Comparison of ENCODE assay signal across 19 cellular contexts in the genomic region with DNA sequence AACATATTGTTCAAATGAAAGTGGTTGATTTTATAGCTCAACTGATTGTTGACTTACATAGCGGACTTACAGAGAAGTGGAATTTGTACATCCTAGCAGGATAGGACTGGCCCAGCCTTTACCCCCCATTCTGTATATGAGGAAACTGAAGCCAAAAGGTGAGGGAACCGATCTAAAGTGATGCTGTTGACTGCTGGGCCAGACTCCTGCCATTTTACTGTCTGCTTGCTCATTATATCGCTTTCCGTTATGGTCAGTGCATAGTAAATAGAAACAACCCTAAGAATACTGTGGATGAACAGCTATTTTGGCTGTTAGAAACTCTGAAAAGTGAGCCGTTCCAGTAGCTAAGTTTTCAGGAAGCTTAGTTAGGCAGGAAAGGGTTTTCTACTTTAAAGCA. TPM values are rescaled to one million over a fixed set of nuclear protein-coding genes. Genes with fewer than 3 reads are reported as not detected.
DNase-seq lines count a peak whose midpoint lies in the region; ATAC-seq, FAIRE-seq and TF ChIP-seq lines count a peak whose summit lies in the region.
"Had no signal": no experiment of that assay in that cellular context is flagged by ENCODE, and none has a peak within 500 bp of the region (broad histone marks: within the 10 kb centered on the region; RNA-seq: fewer than 3 reads in every experiment).

No MANE protein-coding gene starts in this region.

- H3K9me3 Mint-ChIP-seq in activated CD4-positive, alpha-beta T cell treated with anti-CD3 and anti-CD28 coated beads, Interleukin-2, amount 10 ng/mL, durations not matched to agents 24 days and 14 days: no peaks in the 10 kb centered on the region
- no peaks in the 10 kb centered on the region for H3K9me3 Mint-ChIP-seq in activated naive CD8-positive, alpha-beta T cell treated with anti-CD3 and anti-CD28 coated beads for 36 hours

- no peaks in the 10 kb centered on the region for H3K27me3 Mint-ChIP-seq in activated CD4-positive, alpha-beta T cell treated with anti-CD3 and anti-CD28 coated beads, Interleukin-2, amount 10 ng/mL, durations not matched to agents 24 days and 14 days
- no peaks in the 10 kb centered on the region for H3K27me3 Mint-ChIP-seq in activated naive CD8-positive, alpha-beta T cell treated with anti-CD3 and anti-CD28 coated beads for 36 hours

- peaks cover 18% of the 10 kb centered on the region for H3K36me3 Mint-ChIP-seq in activated CD4-positive, alpha-beta T cell treated with anti-CD3 and anti-CD28 coated beads, Interleukin-2, amount 10 ng/mL, durations not matched to agents 24 days and 14 days (ENCODE audit: low read depth)
- H3K36me3 Mint-ChIP-seq in activated naive CD8-positive, alpha-beta T cell treated with anti-CD3 and anti-CD28 coated beads for 36 hours: peaks cover 35% of the 10 kb centered on the region

- H3K36me3 ChIP-seq in MM.1S (replicated peaks; ENCODE audit: insufficient read depth, low read length) (no peaks in the 10 kb centered on the region), parathyroid adenoma (ENCODE audit: control insufficient read depth, insufficient read depth, low read length) (no peaks in the 10 kb centered on the region)
- H3K36me3 ChIP-seq: MG63 had no signal

- TF ChIP-seq CTCF in MM.1S (IDR thresholded peaks at IDR 0.05; ENCODE audit: low read length) (no peak), parathyroid adenoma (IDR thresholded peaks at IDR 0.05) (no peak)

- H3K79me2 ChIP-seq in MM.1S (ENCODE audit: low read length) (no peaks in the 10 kb centered on the region), parathyroid adenoma (no peaks in the 10 kb centered on the region)

- intact Hi-C loops in activated CD4-positive, alpha-beta T cell treated with anti-CD3 and anti-CD28 coated beads, Interleukin-2, amount 10 ng/mL, durations not matched to agents 24 days and 14 days (cut with micrococcal nuclease): loop anchor here (1.0 kb wide), 1 partner anchor 17 kb away; no protein-coding TSS in a partner anchor

- peak overlapping the region; percentile 77; the same call in 1 of the 2 replicates for H2AFZ ChIP-seq in MM.1S (ENCODE audit: low read length)
- peak overlapping the region; percentile 62 for H2AFZ ChIP-seq in parathyroid adenoma

- H3K27ac Mint-ChIP-seq in activated CD4-positive, alpha-beta T cell treated with anti-CD3 and anti-CD28 coated beads, Interleukin-2, amount 10 ng/mL, durations not matched to agents 24 days and 14 days: peak overlapping the region; percentile 100
- H3K27ac Mint-ChIP-seq in activated naive CD8-positive, alpha-beta T cell treated with anti-CD3 and anti-CD28 coated beads for 36 hours: peak overlapping the region; percentile 99

- no peak overlapping the region; the same call in 1 of the 2 replicates for H3K4me2 ChIP-seq in MM.1S (ENCODE audit: low read depth, low read length)
- H3K4me2 ChIP-seq in parathyroid adenoma (ENCODE audit: low read length): peak overlapping the region; percentile 23

- H3K4me3 ChIP-seq in MM.1S (ENCODE audit: low read length) (no peak overlapping the region), parathyroid adenoma (ENCODE audit: low read depth, low read length) (no peak overlapping the region)
- H3K4me3 ChIP-seq: MG63 had no signal

- H3K4me1 ChIP-seq in MM.1S (ENCODE audit: low read length) (peaks cover 20% of the 10 kb centered on the region), parathyroid adenoma (peaks cover 10% of the 10 kb centered on the region)
- H3K4me1 ChIP-seq: Caco-2 had no signal

- peaks cover 16% of the 10 kb centered on the region for H3F3A ChIP-seq in MM.1S (ENCODE audit: insufficient read depth, low read length)

- H4K20me1 ChIP-seq in MM.1S (ENCODE audit: insufficient read depth, low read length): no peaks in the 10 kb centered on the region

- H3K4me3 Mint-ChIP-seq in activated CD4-positive, alpha-beta T cell treated with anti-CD3 and anti-CD28 coated beads, Interleukin-2, amount 10 ng/mL, durations not matched to agents 24 days and 14 days: peak overlapping the region; percentile 93
- peak overlapping the region; percentile 88 for H3K4me3 Mint-ChIP-seq in activated naive CD8-positive, alpha-beta T cell treated with anti-CD3 and anti-CD28 coated beads for 36 hours

- H3K9me3 ChIP-seq in MM.1S (replicated peaks; ENCODE audit: insufficient read depth, low read length) (no peaks in the 10 kb centered on the region), parathyroid adenoma (ENCODE audit: control insufficient read depth, low read length) (no peaks in the 10 kb centered on the region)
- H3K9me3 ChIP-seq: Caco-2, MG63, stomach had no signal

- H3K27me3 ChIP-seq in MM.1S (replicated peaks; ENCODE audit: insufficient read depth, low read length) (no peaks in the 10 kb centered on the region), parathyroid adenoma (ENCODE audit: control insufficient read depth, insufficient read depth, low read length) (no peaks in the 10 kb centered on the region)
- H3K27me3 ChIP-seq: MG63, stomach had no signal

- H3K9me2 ChIP-seq in MM.1S (replicated peaks; ENCODE audit: insufficient read depth, low read length): no peaks in the 10 kb centered on the region

- H3K9ac ChIP-seq in MM.1S (ENCODE audit: low read length) (no peak overlapping the region), parathyroid adenoma (no peak overlapping the region)

- H3K4me1 Mint-ChIP-seq in activated CD4-positive, alpha-beta T cell treated with anti-CD3 and anti-CD28 coated beads, Interleukin-2, amount 10 ng/mL, durations not matched to agents 24 days and 14 days: peaks cover 51% of the 10 kb centered on the region
- H3K4me1 Mint-ChIP-seq in activated naive CD8-positive, alpha-beta T cell treated with anti-CD3 and anti-CD28 coated beads for 36 hours: peaks cover 72% of the 10 kb centered on the region

- no peak for ATAC-seq in HG02763 (IDR thresholded peaks at IDR 0.05; ENCODE audit: unreplicated experiment)
- ATAC-seq: left lobe of liver, Right ventricle myocardium inferior had no signal

- no peak for FAIRE-seq in urothelium cell line (lab: Jason Lieb, UNC)

- peak overlapping the region; percentile 84; the same call in 1 of the 2 replicates for H3K27ac ChIP-seq in MM.1S (ENCODE audit: low read length)
- H3K27ac ChIP-seq in parathyroid adenoma: no peak overlapping the region
- H3K27ac ChIP-seq: coronary artery had no signal

- peak; percentile 64 for DNase-seq in activated CD4-positive, alpha-beta T cell treated with anti-CD3 and anti-CD28 coated beads, Interleukin-2, amount 10 ng/mL, durations not matched to agents 24 days and 14 days
- DNase-seq in activated CD4-positive, alpha-beta T cell treated with anti-CD3 and anti-CD28 coated beads, Interleukin-2, amount 50 U/mL, for 1 hour: no peak
- no peak for DNase-seq in MM.1S
- DNase-seq in activated naive CD8-positive, alpha-beta T cell treated with anti-CD3 and anti-CD28 coated beads for 36 hours: no peak
- no peak for DNase-seq in NCI-H446 (lab: John Stamatoyannopoulos, UW)
- DNase-seq in urothelium cell line (ENCODE audit: low spot score): no peak
- DNase-seq: aorta, Caco-2, HCEC 1CT, hippocampal formation, MG63, NCI-H2107, NCI-H82, stomach had no signal

RNA-seq across cellular contexts. Expression of a gene that starts 31.9 kb away (rescaled TPM):
- 44.5 and 45.9 TPM in 2 replicates for total RNA-seq in activated CD4-positive, alpha-beta T cell treated with anti-CD3 and anti-CD28 coated beads, Interleukin-2, amount 10 ng/mL, durations not matched to agents 24 days and 14 days
- 10 to 100 TPM; 47.3 to 57.5 TPM for total RNA-seq in activated naive CD8-positive, alpha-beta T cell treated with anti-CD3 and anti-CD28 coated beads for 36 hours
